In genomic region chr2:157596992-157597681, GRCh38 we compare ENCODE assay signal across 8 cellular contexts. TPM values are rescaled to one million over a fixed set of nuclear protein-coding genes. Genes with fewer than 3 reads are reported as not detected.
DNase-seq lines count a peak whose midpoint lies in the region; ATAC-seq and TF ChIP-seq lines count a peak whose summit lies in the region.

No MANE protein-coding gene starts in this region.

- ATAC-seq in HG02798 (IDR thresholded peaks at IDR 0.05; ENCODE audit: poor library complexity, unreplicated experiment) (peak; percentile 68), GM19395 (IDR thresholded peaks at IDR 0.05; ENCODE audit: unreplicated experiment) (no peak)

- no peak for TF ChIP-seq POLR2A in breast epithelium (IDR thresholded peaks at IDR 0.05)

- no peaks in the 10 kb centered on the region for H3K4me1 ChIP-seq in breast epithelium

- no peaks in the 10 kb centered on the region for H3K36me3 ChIP-seq in breast epithelium

- DNase-seq in DMS53 treated with DMSO at 0.1 percent for 48 hours (lab: John Stamatoyannopoulos, UW; ENCODE audit: unreplicated experiment): peak; percentile 41
- DNase-seq in breast epithelium (ENCODE audit: low spot score in 2 of 2): no peak
- DNase-seq in kidney glomerular epithelial cell (lab: John Stamatoyannopoulos, UW): peak; percentile 2
- peak; percentile 19 for DNase-seq in stimulated activated CD8-positive, alpha-beta memory T cell treated with anti-CD3 and anti-CD28 coated beads, Interleukin-12 subunit alpha, Interleukin-12 subunit beta, amount 100 ng/mL, for 4 hours (ENCODE audit: low read depth)
- DNase-seq in NCI-H774 (lab: John Stamatoyannopoulos, UW): no peak

- TF ChIP-seq CTCF in VCaP (conservative IDR thresholded peaks at IDR 0.05): peak; percentile 84
- TF ChIP-seq CTCF in breast epithelium (IDR thresholded peaks at IDR 0.05): peak in 2 of 3 donors; percentile 26 to 41

- no peaks in the 10 kb centered on the region for H3K9me3 ChIP-seq in breast epithelium

- H3K27me3 ChIP-seq in breast epithelium: no peaks in the 10 kb centered on the region

- intact Hi-C loops in breast epithelium (cut with DNase I; ENCODE audit: low total_unique reads): no loop called here

- peak overlapping the region in 2 of 3 donors; percentile 38 to 60 for H3K4me3 ChIP-seq in breast epithelium

- H3K27ac ChIP-seq in VCaP (no peak overlapping the region), breast epithelium (no peak overlapping the region)

RNA-seq across cellular contexts. Expression of gene ACVR1C, which starts 31.5 kb away (rescaled TPM):
- total RNA-seq in breast epithelium: 10 to 100 TPM in 1 of 3 donors, 1 to 10 TPM in 2; 5.9 to 41.4 (median 8.0) TPM

Comparison
In these comparisons a context has a peak if more than half of its experiments do, and no peak if none do; other contexts are left out.
1. DNase-seq: peak in DMS53 treated with DMSO at 0.1 percent for 48 hours (single experiment), kidney glomerular epithelial cell (single experiment) and stimulated activated CD8-positive, alpha-beta memory T cell treated with anti-CD3 and anti-CD28 coated beads, Interleukin-12 subunit alpha, Interleukin-12 subunit beta, amount 100 ng/mL, for 4 hours (single experiment); none in breast epithelium (0 of 2) and NCI-H774 (single experiment).